ENCODE assay signal across 9 cellular contexts in genomic region chr14:101854366-101854765, GRCh38.
DNase-seq lines count a peak whose midpoint lies in the region; ATAC-seq and TF ChIP-seq lines count a peak whose summit lies in the region.
"Had no signal": no experiment of that assay in that cellular context is flagged by ENCODE, and none has a peak within 500 bp of the region (broad histone marks: within the 10 kb centered on the region; RNA-seq: fewer than 3 reads in every experiment).

No MANE protein-coding gene starts in this region.

- H3K9me3 ChIP-seq in RWPE2 (ENCODE audit: severe bottlenecking), result no peaks in the 10 kb centered on the region
- H3K9me3 ChIP-seq in esophagus muscularis mucosa, result no peaks in the 10 kb centered on the region

- no peak for TF ChIP-seq POLR2A in esophagus muscularis mucosa (IDR thresholded peaks at IDR 0.05; ENCODE audit: low read depth)

- intact Hi-C loops in activated naive CD4-positive, alpha-beta T cell treated with anti-CD3 and anti-CD28 coated beads for 36 hours (cut with micrococcal nuclease), result loop anchor here (1.0 kb wide), 1 partner anchor 8 kb away; no protein-coding TSS in a partner anchor
- intact Hi-C loops in esophagus muscularis mucosa (cut with DNase I), result no loop called here

- 70% methylated on average over 5 of the region's 5 CpGs for WGBS in esophagus muscularis mucosa

- H3K4me1 ChIP-seq in RWPE2 (ENCODE audit: insufficient read depth, poor library complexity, severe bottlenecking), result peaks cover 6% of the 10 kb centered on the region
- peaks cover 27 to 65% (median 54%) of the 10 kb centered on the region in 4 donors for H3K4me1 ChIP-seq in esophagus muscularis mucosa

- TF ChIP-seq EP300 in esophagus muscularis mucosa (IDR thresholded peaks at IDR 0.05), result no peak

- H3K27me3 ChIP-seq in RWPE2 (ENCODE audit: insufficient read depth, poor library complexity, severe bottlenecking), result no peaks in the 10 kb centered on the region
- H3K27me3 ChIP-seq in esophagus muscularis mucosa, result no peaks in the 10 kb centered on the region

- CTCF ChIA-PET in activated naive CD4-positive, alpha-beta T cell treated with anti-CD3 and anti-CD28 coated beads for 36 hours (lab: Charles Lee), result interaction anchor here (0.6 to 1.3 kb wide), 6 partner anchors 9 to 1583 kb away, joined by 3 to 4 read pairs (median 3); no protein-coding TSS in a partner anchor

- TF ChIP-seq CTCF in RWPE2 (IDR thresholded peaks at IDR 0.05; ENCODE audit: poor library complexity, severe bottlenecking), result no peak
- no peak for TF ChIP-seq CTCF in esophagus muscularis mucosa (IDR thresholded peaks at IDR 0.05)

- no peaks in the 10 kb centered on the region for H3K9me3 Mint-ChIP-seq in activated naive CD4-positive, alpha-beta T cell treated with anti-CD3 and anti-CD28 coated beads for 36 hours
- H3K9me3 Mint-ChIP-seq in stimulated activated naive B cell treated with anti-CD40 and anti-IgM and Interleukin-4, amounts not matched to agents 10 μg/mL and 1 μg/mL and 100 μg/mL, for 72 hours, result no peaks in the 10 kb centered on the region

- peak overlapping the region; percentile 38 for H3K27ac Mint-ChIP-seq in activated naive CD4-positive, alpha-beta T cell treated with anti-CD3 and anti-CD28 coated beads for 36 hours
- peak overlapping the region; percentile 84 for H3K27ac Mint-ChIP-seq in stimulated activated naive B cell treated with anti-CD40 and anti-IgM and Interleukin-4, amounts not matched to agents 10 μg/mL and 1 μg/mL and 100 μg/mL, for 72 hours

- ATAC-seq in RWPE2 (ENCODE audit: low read depth), result peak; percentile 54
- peak in 1 of 2 donors; percentile 22 for ATAC-seq in stimulated activated naive B cell treated with anti-CD40 and anti-IgM and Interleukin-4, amounts not matched to agents 10 μg/mL and 1 μg/mL and 100 μg/mL, for 72 hours (replicated peaks)
- no peak for ATAC-seq in GM19452 (IDR thresholded peaks at IDR 0.05; ENCODE audit: unreplicated experiment)
- ATAC-seq in HG03025 (IDR thresholded peaks at IDR 0.05; ENCODE audit: low FRiP score, unreplicated experiment), result no peak

- H3K36me3 ChIP-seq in RWPE2 (ENCODE audit: low read depth) (peaks cover 29% of the 10 kb centered on the region), esophagus muscularis mucosa (peaks cover 0 to 14% (median 6%) of the 10 kb centered on the region in 4 donors)

- peak; percentile 53 for DNase-seq in activated naive CD4-positive, alpha-beta T cell treated with anti-CD3 and anti-CD28 coated beads for 36 hours
- no peak for DNase-seq in activated naive CD4-positive, alpha-beta T cell (lab: John Stamatoyannopoulos, UW)
- DNase-seq in RWPE2 (ENCODE audit: low spot score) (no peak), esophagus muscularis mucosa (ENCODE audit: extremely low spot score) (no peak), NCI-H510A treated with DMSO at 0.1 percent for 48 hours (lab: John Stamatoyannopoulos, UW) (no peak)
- no peak for DNase-seq in stimulated activated naive B cell treated with anti-CD40 and anti-IgM and Interleukin-4, amounts not matched to agents 10 μg/mL and 1 μg/mL and 100 μg/mL, for 72 hours

- peaks cover 19% of the 10 kb centered on the region for H3K36me3 Mint-ChIP-seq in activated naive CD4-positive, alpha-beta T cell treated with anti-CD3 and anti-CD28 coated beads for 36 hours (ENCODE audit: low read depth)
- peaks cover 9 to 26% of the 10 kb centered on the region in 2 donors for H3K36me3 Mint-ChIP-seq in stimulated activated naive B cell treated with anti-CD40 and anti-IgM and Interleukin-4, amounts not matched to agents 10 μg/mL and 1 μg/mL and 100 μg/mL, for 72 hours

- H3K4me3 Mint-ChIP-seq in activated naive CD4-positive, alpha-beta T cell treated with anti-CD3 and anti-CD28 coated beads for 36 hours, result no peak overlapping the region
- no peak overlapping the region for H3K4me3 Mint-ChIP-seq in stimulated activated naive B cell treated with anti-CD40 and anti-IgM and Interleukin-4, amounts not matched to agents 10 μg/mL and 1 μg/mL and 100 μg/mL, for 72 hours

- H3K27me3 Mint-ChIP-seq in activated naive CD4-positive, alpha-beta T cell treated with anti-CD3 and anti-CD28 coated beads for 36 hours (ENCODE audit: low read depth), result no peaks in the 10 kb centered on the region
- no peaks in the 10 kb centered on the region for H3K27me3 Mint-ChIP-seq in stimulated activated naive B cell treated with anti-CD40 and anti-IgM and Interleukin-4, amounts not matched to agents 10 μg/mL and 1 μg/mL and 100 μg/mL, for 72 hours

- H3K27ac ChIP-seq in RWPE2 (ENCODE audit: poor library complexity, severe bottlenecking) (no peak overlapping the region), esophagus muscularis mucosa (replicated peaks in 1 of 4) (peak overlapping the region in 3 of 4 donors; percentile 5 to 21 (median 10))
- H3K27ac ChIP-seq: VCaP had no signal

- H3K4me3 ChIP-seq in RWPE2 (ENCODE audit: severe bottlenecking) (no peak overlapping the region), esophagus muscularis mucosa (no peak overlapping the region)

- H3K4me1 Mint-ChIP-seq in activated naive CD4-positive, alpha-beta T cell treated with anti-CD3 and anti-CD28 coated beads for 36 hours (ENCODE audit: low read depth), result peaks cover 81% of the 10 kb centered on the region
- peaks cover 48 to 74% of the 10 kb centered on the region in 2 donors for H3K4me1 Mint-ChIP-seq in stimulated activated naive B cell treated with anti-CD40 and anti-IgM and Interleukin-4, amounts not matched to agents 10 μg/mL and 1 μg/mL and 100 μg/mL, for 72 hours
